Comparison of ENCODE assay signal across 8 cellular contexts in genomic region chr7:140175221-140176218, GRCh38. TPM values are rescaled to one million over a fixed set of nuclear protein-coding genes. Genes with fewer than 3 reads are reported as not detected.
A peak's percentile ranks its signal among the peaks of the same experiment; 100 is the strongest.
DNase-seq lines count a peak whose midpoint lies in the region; ATAC-seq and TF ChIP-seq lines count a peak whose summit lies in the region.

No MANE protein-coding gene starts in this region.

- H3K9me2 ChIP-seq in Loucy (replicated peaks; ENCODE audit: low read depth, low read length): no peaks in the 10 kb centered on the region

- peak; percentile 91 for DNase-seq in EL
- peak; percentile 76 for DNase-seq in H7
- peak; percentile 91 for DNase-seq in RWPE2 (ENCODE audit: low spot score)
- peak; percentile 87 for DNase-seq in activated effector memory CD4-positive, alpha-beta T cell treated with Interleukin-2 at 50 U/mL for 16 hours
- peak; percentile 95 for DNase-seq in fibroblast of the aortic adventitia (ENCODE audit: low read depth)
- DNase-seq in natural killer cell treated with Interleukin-12 subunit alpha and Interleukin-12 subunit beta and Interleukin-15 and Interleukin-18, amount 100 ng/mL, for 72 hours (ENCODE audit: low spot score): peak; percentile 94
- DNase-seq in stimulated activated naive CD4-positive, alpha-beta T cell treated with Interleukin-2 at 50 U/mL for 16 hours (lab: John Stamatoyannopoulos, UW): peak; percentile 92

- no peaks in the 10 kb centered on the region for H3K36me3 Mint-ChIP-seq in natural killer cell treated with Interleukin-12 subunit alpha and Interleukin-12 subunit beta and Interleukin-15 and Interleukin-18, amount 100 ng/mL, for 72 hours

- no peaks in the 10 kb centered on the region for H3K9me3 Mint-ChIP-seq in natural killer cell treated with Interleukin-12 subunit alpha and Interleukin-12 subunit beta and Interleukin-15 and Interleukin-18, amount 100 ng/mL, for 72 hours

- peak overlapping the region; percentile 64 for H3K9ac ChIP-seq in Loucy (ENCODE audit: low read depth, low read length, poor library complexity, severe bottlenecking)

- TF ChIP-seq CTCF in Loucy (conservative IDR thresholded peaks at IDR 0.05; ENCODE audit: low read length) (peak; percentile 86), RWPE2 (IDR thresholded peaks at IDR 0.05; ENCODE audit: poor library complexity, severe bottlenecking) (peak; percentile 89), fibroblast of the aortic adventitia (IDR thresholded peaks at IDR 0.05; ENCODE audit: insufficient read depth, low read length) (peak; percentile 91)

- H3K36me3 ChIP-seq in H7 (replicated peaks; ENCODE audit: control insufficient read depth, insufficient read depth, low read length) (no peaks in the 10 kb centered on the region), Loucy (ENCODE audit: insufficient read depth, low read length) (no peaks in the 10 kb centered on the region), RWPE2 (ENCODE audit: low read depth) (no peaks in the 10 kb centered on the region)

- H3K79me2 ChIP-seq in Loucy (ENCODE audit: insufficient read depth, low read length): peaks cover 9% of the 10 kb centered on the region; the same call in 1 of the 2 replicates

- no peaks in the 10 kb centered on the region for H3F3A ChIP-seq in Loucy (ENCODE audit: low read depth)

- peaks cover 24 to 32% of the 10 kb centered on the region in 2 donors for H3K4me1 Mint-ChIP-seq in natural killer cell treated with Interleukin-12 subunit alpha and Interleukin-12 subunit beta and Interleukin-15 and Interleukin-18, amount 100 ng/mL, for 72 hours (ENCODE audit: low read depth in 2 of 2)

- H3K4me3 ChIP-seq in H7 (ENCODE audit: insufficient read depth, low read depth, low read length) (peak overlapping the region; percentile 77), Loucy (ENCODE audit: low read length, poor library complexity, severe bottlenecking) (peak overlapping the region; percentile 77), RWPE2 (ENCODE audit: severe bottlenecking) (peak overlapping the region; percentile 100), fibroblast of the aortic adventitia (ENCODE audit: low read depth, low read length) (peak overlapping the region; percentile 67)

- peak overlapping the region; percentile 67 for H3K27ac ChIP-seq in RWPE2 (ENCODE audit: poor library complexity, severe bottlenecking)

- peaks cover 16% of the 10 kb centered on the region for H3K27me3 ChIP-seq in H7 (ENCODE audit: control insufficient read depth, insufficient read depth, low read length)
- no peaks in the 10 kb centered on the region for H3K27me3 ChIP-seq in Loucy (ENCODE audit: insufficient read depth, low read length, poor library complexity, severe bottlenecking)
- no peaks in the 10 kb centered on the region for H3K27me3 ChIP-seq in RWPE2 (ENCODE audit: insufficient read depth, poor library complexity, severe bottlenecking)

- peaks cover 9% of the 10 kb centered on the region for H3K4me1 ChIP-seq in Loucy (ENCODE audit: insufficient read depth, low read length, poor library complexity, severe bottlenecking)
- H3K4me1 ChIP-seq in RWPE2 (ENCODE audit: insufficient read depth, poor library complexity, severe bottlenecking): peaks cover 3% of the 10 kb centered on the region

- H3K4me2 ChIP-seq in Loucy (ENCODE audit: low read depth, low read length, poor library complexity, severe bottlenecking): peak overlapping the region; percentile 73

- peaks cover under 1 to 10% of the 10 kb centered on the region in 2 donors for H3K27me3 Mint-ChIP-seq in natural killer cell treated with Interleukin-12 subunit alpha and Interleukin-12 subunit beta and Interleukin-15 and Interleukin-18, amount 100 ng/mL, for 72 hours

- ATAC-seq in RWPE2 (ENCODE audit: low read depth): peak; percentile 82
- ATAC-seq in natural killer cell treated with Interleukin-12 subunit alpha and Interleukin-12 subunit beta and Interleukin-15 and Interleukin-18, amount 100 ng/mL, for 72 hours: peak; percentile 71 to 82

- peak overlapping the region; percentile 81 to 86 for H3K27ac Mint-ChIP-seq in natural killer cell treated with Interleukin-12 subunit alpha and Interleukin-12 subunit beta and Interleukin-15 and Interleukin-18, amount 100 ng/mL, for 72 hours

- no peaks in the 10 kb centered on the region for H4K20me1 ChIP-seq in Loucy (ENCODE audit: insufficient read depth, low read length, poor library complexity, severe bottlenecking)

- H3K9me3 ChIP-seq in Loucy (ENCODE audit: insufficient read depth, low read depth, low read length) (no peaks in the 10 kb centered on the region), RWPE2 (ENCODE audit: severe bottlenecking) (no peaks in the 10 kb centered on the region)

- H3K4me3 Mint-ChIP-seq in natural killer cell treated with Interleukin-12 subunit alpha and Interleukin-12 subunit beta and Interleukin-15 and Interleukin-18, amount 100 ng/mL, for 72 hours: peak overlapping the region; percentile 98

- peak overlapping the region; percentile 81 for H2AFZ ChIP-seq in Loucy (ENCODE audit: low read length)

RNA-seq across cellular contexts. Expression of gene KDM7A, which starts 1.3 kb away (rescaled TPM):
- 5.5 and 7.1 TPM in 2 replicates for total RNA-seq in H7 (2014; rRNA removed; shearing (Covaris generic))
- 6.6 and 6.9 TPM in 2 replicates for total RNA-seq in fibroblast of the aortic adventitia (ENCODE audit: low replicate concordance)
- total RNA-seq in natural killer cell treated with Interleukin-12 subunit alpha and Interleukin-12 subunit beta and Interleukin-15 and Interleukin-18, amount 100 ng/mL, for 72 hours: 10 to 100 TPM; 12.6 to 14.5 TPM

Comparison
In these comparisons a context has a peak if more than half of its experiments do, and no peak if none do; other contexts are left out.
1. Peak in every context shown above with its lines: DNase-seq, ATAC-seq, H3K4me3 ChIP-seq and H3K27ac ChIP-seq.